19 cellular contexts compared by ENCODE assay signal in genomic region chr14:103862393-103862782, GRCh38. TPM values are rescaled to one million over a fixed set of nuclear protein-coding genes. Genes with fewer than 3 reads are reported as not detected.
A peak's percentile ranks its signal among the peaks of the same experiment; 100 is the strongest.
DNase-seq lines count a peak whose midpoint lies in the region; FAIRE-seq and TF ChIP-seq lines count a peak whose summit lies in the region.
"Had no signal": no experiment of that assay in that cellular context is flagged by ENCODE, and none has a peak within 500 bp of the region (broad histone marks: within the 10 kb centered on the region; RNA-seq: fewer than 3 reads in every experiment).

No MANE protein-coding gene starts in this region.

- WGBS in small intestine, 3 donors = 23 to 58% (median 36%) methylated on average over 7 of the region's 7 CpGs

- no peaks in the 10 kb centered on the region for H3K36me3 ChIP-seq in Peyer's patch
- no peaks in the 10 kb centered on the region for H3K36me3 ChIP-seq in right atrium auricular region
- no peaks in the 10 kb centered on the region for H3K36me3 ChIP-seq in small intestine (ENCODE audit: control insufficient read depth in 2 of 2, insufficient read depth in 2 of 2, low read length in 2 of 2)
- H3K36me3 ChIP-seq: gastroesophageal sphincter had no signal

- H3K27ac ChIP-seq in Peyer's patch (peak overlapping the region in 1 of 4 donors; percentile 59), right atrium auricular region (peak overlapping the region; percentile 78 to 83), small intestine (ENCODE audit: low read depth in 1 of 2, low read length in 1 of 2) (peak overlapping the region in 1 of 2 donors; percentile 43)
- H3K27ac ChIP-seq: A549, gastroesophageal sphincter had no signal

- no peaks in the 10 kb centered on the region for H3K4me1 ChIP-seq in Peyer's patch
- peaks cover 0 to 28% of the 10 kb centered on the region in 2 donors for H3K4me1 ChIP-seq in right atrium auricular region
- H3K4me1 ChIP-seq in small intestine (ENCODE audit: control insufficient read depth in 2 of 2, insufficient read depth in 1 of 2, low read depth in 1 of 2, low read length in 1 of 2) = peaks cover 0 to 3% of the 10 kb centered on the region in 2 donors

- H3K27me3 ChIP-seq in Peyer's patch (no peaks in the 10 kb centered on the region), right atrium auricular region (no peaks in the 10 kb centered on the region), small intestine (ENCODE audit: control insufficient read depth in 2 of 2, insufficient read depth in 2 of 2, low read length in 2 of 2) (no peaks in the 10 kb centered on the region)
- H3K27me3 ChIP-seq: gastroesophageal sphincter had no signal

- FAIRE-seq in small intestine (lab: Jason Lieb, UNC) = no peak
- FAIRE-seq: A549, GM12891 had no signal

- TF ChIP-seq CTCF in Peyer's patch (IDR thresholded peaks at IDR 0.05) = no peak
- TF ChIP-seq CTCF in right atrium auricular region (IDR thresholded peaks at IDR 0.05) = no peak

- TF ChIP-seq POLR2A in Peyer's patch (IDR thresholded peaks at IDR 0.05) = no peak

- DNase-seq in NCI-H510A treated with DMSO at 0.1 percent for 48 hours (lab: John Stamatoyannopoulos, UW) = peak; percentile 18
- no peak for DNase-seq in NCI-H510A (lab: John Stamatoyannopoulos, UW)
- DNase-seq in Peyer's patch = peak in 2 of 3 donors; percentile 34 to 73
- DNase-seq in right atrium auricular region (ENCODE audit: low spot score) = no peak
- peak; percentile 98 for DNase-seq in small intestine
- DNase-seq in T1000 (lab: John Stamatoyannopoulos, UW) = no peak
- DNase-seq in NCI-H1694 (lab: John Stamatoyannopoulos, UW) = no peak
- DNase-seq in NCI-H748 (lab: John Stamatoyannopoulos, UW; ENCODE audit: unreplicated experiment) = no peak
- DNase-seq: activated effector memory CD4-positive, alpha-beta T cell treated with anti-CD3 and anti-CD28 coated beads, Interleukin-2, amount 50 U/mL, for 16 hours; amniotic stem cell; CD4-positive, alpha-beta memory T cell; H9; midbrain; NCI-H1105 treated with DMSO at 0.1 percent for 48 hours; NCI-H446; nucleus accumbens had no signal

- H3K4me3 ChIP-seq in Peyer's patch (peak overlapping the region in 2 of 4 donors; percentile 10 to 33), right atrium auricular region (no peak overlapping the region), small intestine (ENCODE audit: low read depth in 1 of 2, low read length in 2 of 2) (peak overlapping the region in 1 of 2 donors; percentile 32)
- H3K4me3 ChIP-seq: A549, gastroesophageal sphincter had no signal

- H3K9me3 ChIP-seq in Peyer's patch (no peaks in the 10 kb centered on the region), right atrium auricular region (no peaks in the 10 kb centered on the region), small intestine (ENCODE audit: control insufficient read depth, low read depth) (no peaks in the 10 kb centered on the region)
- H3K9me3 ChIP-seq: A549, gastroesophageal sphincter had no signal

RNA-seq across cellular contexts. Expression of gene PPP1R13B, which starts 15.0 kb away (rescaled TPM):
- 10 to 100 TPM; 30.5 to 78.3 (median 54.0) TPM for total RNA-seq in Peyer's patch
- 10 to 100 TPM; 45.7 to 47.8 TPM for total RNA-seq in right atrium auricular region
- polyA plus RNA-seq in small intestine = 10 to 100 TPM; 17.8 to 27.7 (median 18.8) TPM

Comparison
In these comparisons a context has a peak if more than half of its experiments do, and no peak if none do; other contexts are left out.
1. DNase-seq: peak in NCI-H510A treated with DMSO at 0.1 percent for 48 hours (single experiment), Peyer's patch (2 of 3) and small intestine (single experiment); none in NCI-H510A (single experiment), right atrium auricular region (single experiment), T1000 (single experiment), NCI-H1694 (single experiment) and NCI-H748 (single experiment).